1 cellular context compared by ENCODE assay signal in the genomic region with DNA sequence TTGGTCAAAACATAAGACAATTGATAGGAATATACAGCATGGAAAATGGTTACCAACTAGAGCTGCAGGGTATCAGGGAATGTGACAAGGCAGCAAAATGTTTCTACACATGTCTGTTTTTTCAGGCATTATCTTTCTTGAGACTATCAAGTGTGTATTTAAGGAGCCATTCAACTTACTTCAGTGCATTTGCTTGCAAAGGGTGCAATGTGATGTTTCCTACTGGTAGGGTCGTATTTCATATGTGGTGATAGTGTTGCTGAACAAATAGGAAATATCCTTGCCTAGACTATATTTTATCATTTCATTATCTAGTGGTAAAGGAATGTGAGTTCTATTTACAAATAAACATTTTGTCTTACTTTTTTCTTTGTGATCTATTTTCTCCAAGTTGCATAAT.
TF ChIP-seq lines count a peak whose summit lies in the region.

No MANE protein-coding gene starts in this region.

TF ChIP-seq in SK-N-SH treated with all-trans-retinoic acid at 6 μM for 48 hours, 23 proteins besides CTCF, POLR2A, EP300 and RAD21 (continued from another document):
- TF ChIP-seq, protein P1, sequence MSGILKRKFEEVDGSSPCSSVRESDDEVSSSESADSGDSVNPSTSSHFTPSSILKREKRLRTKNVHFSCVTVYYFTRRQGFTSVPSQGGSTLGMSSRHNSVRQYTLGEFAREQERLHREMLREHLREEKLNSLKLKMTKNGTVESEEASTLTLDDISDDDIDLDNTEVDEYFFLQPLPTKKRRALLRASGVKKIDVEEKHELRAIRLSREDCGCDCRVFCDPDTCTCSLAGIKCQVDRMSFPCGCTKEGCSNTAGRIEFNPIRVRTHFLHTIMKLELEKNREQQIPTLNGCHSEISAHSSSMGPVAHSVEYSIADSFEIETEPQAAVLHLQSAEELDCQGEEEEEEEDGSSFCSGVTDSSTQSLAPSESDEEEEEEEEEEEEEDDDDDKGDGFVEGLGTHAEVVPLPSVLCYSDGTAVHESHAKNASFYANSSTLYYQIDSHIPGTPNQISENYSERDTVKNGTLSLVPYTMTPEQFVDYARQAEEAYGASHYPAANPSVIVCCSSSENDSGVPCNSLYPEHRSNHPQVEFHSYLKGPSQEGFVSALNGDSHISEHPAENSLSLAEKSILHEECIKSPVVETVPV (CRISPR knock-in tag; IDR thresholded peaks at IDR 0.05), result no peak
- no peak for TF ChIP-seq ZNF565 (CRISPR knock-in tag; conservative IDR thresholded peaks at IDR 0.05; ENCODE audit: low read depth)
